ENCODE assay signal across 22 cellular contexts in the genomic region with DNA sequence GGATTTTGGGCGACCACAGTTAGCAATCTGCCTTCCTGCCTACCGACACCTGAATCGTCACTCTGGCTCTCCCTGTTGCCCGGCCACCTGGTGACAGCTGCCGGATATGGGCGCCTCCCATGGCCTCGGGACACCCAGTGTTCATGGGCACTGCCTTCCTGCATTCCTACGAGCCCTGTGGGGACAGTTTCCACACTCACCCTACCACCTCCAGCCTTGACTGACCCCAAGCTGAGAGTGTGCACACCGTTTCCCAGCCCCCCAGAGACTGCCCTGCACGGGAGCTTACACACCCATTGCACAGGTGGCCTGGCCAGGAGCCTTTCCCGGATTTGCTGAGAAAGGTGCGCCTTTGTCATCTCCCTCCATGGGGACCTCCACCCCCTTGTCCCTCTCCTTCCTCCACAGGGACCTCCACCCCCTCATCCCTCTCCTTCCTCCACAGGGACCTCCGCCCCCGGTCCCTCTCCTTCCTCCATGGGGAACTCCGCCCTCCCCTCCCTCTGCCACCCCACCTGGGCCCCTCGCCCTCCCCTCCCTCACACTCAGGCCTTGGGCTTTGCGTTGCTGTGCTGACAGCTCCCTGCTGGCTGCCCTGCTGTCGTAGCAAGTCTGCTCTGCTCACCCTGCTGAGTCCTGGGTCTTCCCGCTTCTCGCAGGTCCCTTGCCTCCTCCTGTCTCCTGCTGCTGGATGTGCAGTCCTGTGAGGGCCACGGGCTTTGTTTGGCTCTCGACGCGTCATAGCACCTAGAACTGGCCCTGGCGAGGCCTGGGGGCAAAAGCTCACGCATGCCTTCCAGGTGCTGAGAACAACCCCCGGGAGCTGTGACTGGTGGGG. TPM values are rescaled to one million over a fixed set of nuclear protein-coding genes. Genes with fewer than 3 reads are reported as not detected.
DNase-seq lines count a peak whose midpoint lies in the region; TF ChIP-seq lines count a peak whose summit lies in the region.
"Had no signal": no experiment of that assay in that cellular context is flagged by ENCODE, and none has a peak within 500 bp of the region (broad histone marks: within the 10 kb centered on the region; RNA-seq: fewer than 3 reads in every experiment).

No MANE protein-coding gene starts in this region.

- H3K27ac ChIP-seq in coronary artery (no peak overlapping the region), RWPE1 (no peak overlapping the region), thyroid gland (no peak overlapping the region)
- H3K27ac ChIP-seq: psoas muscle, tibial nerve had no signal

- DNase-seq in activated CD4-positive, alpha-beta memory T cell treated with anti-CD3 and anti-CD28 coated beads, Interleukin-2, amount 10 ng/mL, durations not matched to agents 7 days and 5 days: peak; percentile 8
- DNase-seq in activated CD4-positive, alpha-beta memory T cell treated with anti-CD3 and anti-CD28 coated beads for 36 hours: no peak
- DNase-seq in H7 (peak; percentile 83), coronary artery (ENCODE audit: low spot score) (peak; percentile 58), osteocyte (ENCODE audit: extremely low spot score, unreplicated experiment) (peak; percentile 81), RWPE1 (ENCODE audit: low spot score) (no peak), thyroid gland (no peak)
- DNase-seq in stimulated activated CD4-positive, alpha-beta T cell treated with anti-CD3 and anti-CD28 coated beads, Interleukin-1b, Interleukin-23, amount 100 ng/mL, for 48 hours: no peak
- DNase-seq: activated B cell treated with CpG ODN at 0.5 μM for 24 hours; activated gamma-delta T cell treated with Interleukin-2 at 50 U/mL for 16 hours; amygdala; CD4-positive, CD25-positive, alpha-beta regulatory T cell; DND-41; NCI-H1417 treated with DMSO at 0.1 percent for 48 hours; NCI-H446; T-helper 17 cell had no signal

- no peak for TF ChIP-seq POLR2A in thyroid gland (IDR thresholded peaks at IDR 0.05)

- no peaks in the 10 kb centered on the region for H3K4me1 ChIP-seq in thyroid gland
- H3K4me1 ChIP-seq: psoas muscle, tibial nerve had no signal

- POLR2A ChIA-PET in activated CD4-positive, alpha-beta memory T cell treated with anti-CD3 and anti-CD28 coated beads, Interleukin-2, amount 10 ng/mL, durations not matched to agents 7 days and 5 days (lab: Charles Lee): no interaction called here
- POLR2A ChIA-PET in activated CD4-positive, alpha-beta memory T cell treated with anti-CD3 and anti-CD28 coated beads for 36 hours (lab: Charles Lee): no interaction called here
- POLR2A ChIA-PET in RWPE1 (lab: Yijun Ruan, JAX; ENCODE audit: low non-redundant PET): no interaction called here

- no peak for TF ChIP-seq CTCF in coronary artery (IDR thresholded peaks at IDR 0.05)
- no peak for TF ChIP-seq CTCF in osteocyte (IDR thresholded peaks at IDR 0.05)
- no peak for TF ChIP-seq CTCF in RWPE1 (conservative IDR thresholded peaks at IDR 0.05; ENCODE audit: low read depth)
- TF ChIP-seq CTCF in thyroid gland (IDR thresholded peaks at IDR 0.05): no peak

- no peak overlapping the region for H3K27ac Mint-ChIP-seq in activated CD4-positive, alpha-beta memory T cell treated with anti-CD3 and anti-CD28 coated beads, Interleukin-2, amount 10 ng/mL, durations not matched to agents 7 days and 5 days
- H3K27ac Mint-ChIP-seq in activated CD4-positive, alpha-beta memory T cell treated with anti-CD3 and anti-CD28 coated beads for 36 hours: no peak overlapping the region
- no peak overlapping the region for H3K27ac Mint-ChIP-seq in osteocyte (ENCODE audit: unreplicated experiment)
- H3K27ac Mint-ChIP-seq: activated B cell treated with CpG ODN at 0.5 μM for 24 hours; CD4-positive, CD25-positive, alpha-beta regulatory T cell; mesothelial cell of epicardium; nephron; stimulated activated effector memory CD8-positive, alpha-beta T cell treated with anti-CD3 and anti-CD28 coated beads, Interleukin-12 subunit alpha, Interleukin-12 subunit beta, amount 100 ng/mL, for 72 hours; T-helper 17 cell had no signal

- CTCF ChIA-PET in activated CD4-positive, alpha-beta memory T cell treated with anti-CD3 and anti-CD28 coated beads, Interleukin-2, amount 10 ng/mL, durations not matched to agents 7 days and 5 days (lab: Charles Lee): no interaction called here
- CTCF ChIA-PET in activated CD4-positive, alpha-beta memory T cell treated with anti-CD3 and anti-CD28 coated beads for 36 hours (lab: Charles Lee): no interaction called here
- CTCF ChIA-PET in RWPE1 (lab: Yijun Ruan, JAX): interaction anchor here (0.6 kb wide), 1 partner anchor 247 kb away, joined by 4 read pairs; no protein-coding TSS in a partner anchor

- no peaks in the 10 kb centered on the region for H3K9me3 Mint-ChIP-seq in activated CD4-positive, alpha-beta memory T cell treated with anti-CD3 and anti-CD28 coated beads, Interleukin-2, amount 10 ng/mL, durations not matched to agents 7 days and 5 days
- no peaks in the 10 kb centered on the region for H3K9me3 Mint-ChIP-seq in activated CD4-positive, alpha-beta memory T cell treated with anti-CD3 and anti-CD28 coated beads for 36 hours
- no peaks in the 10 kb centered on the region for H3K9me3 Mint-ChIP-seq in osteocyte (ENCODE audit: unreplicated experiment)
- H3K9me3 Mint-ChIP-seq: activated B cell treated with CpG ODN at 0.5 μM for 24 hours; CD4-positive, CD25-positive, alpha-beta regulatory T cell; central memory CD8-positive, alpha-beta T cell; mesothelial cell of epicardium; nephron; stimulated activated effector memory CD8-positive, alpha-beta T cell treated with anti-CD3 and anti-CD28 coated beads, Interleukin-12 subunit alpha, Interleukin-12 subunit beta, amount 100 ng/mL, for 72 hours had no signal

- 51 to 52% methylated on average over 24 to 27 of the region's 27 CpGs for WGBS in thyroid gland, 2 donors

- H3K36me3 Mint-ChIP-seq in activated CD4-positive, alpha-beta memory T cell treated with anti-CD3 and anti-CD28 coated beads, Interleukin-2, amount 10 ng/mL, durations not matched to agents 7 days and 5 days (ENCODE audit: low read depth): no peaks in the 10 kb centered on the region
- H3K36me3 Mint-ChIP-seq in activated CD4-positive, alpha-beta memory T cell treated with anti-CD3 and anti-CD28 coated beads for 36 hours: no peaks in the 10 kb centered on the region
- H3K36me3 Mint-ChIP-seq in osteocyte (ENCODE audit: unreplicated experiment): no peaks in the 10 kb centered on the region
- H3K36me3 Mint-ChIP-seq: CD4-positive, CD25-positive, alpha-beta regulatory T cell; mesothelial cell of epicardium; stimulated activated effector memory CD8-positive, alpha-beta T cell treated with anti-CD3 and anti-CD28 coated beads, Interleukin-12 subunit alpha, Interleukin-12 subunit beta, amount 100 ng/mL, for 72 hours had no signal

- no peaks in the 10 kb centered on the region for H3K4me1 Mint-ChIP-seq in activated CD4-positive, alpha-beta memory T cell treated with anti-CD3 and anti-CD28 coated beads, Interleukin-2, amount 10 ng/mL, durations not matched to agents 7 days and 5 days
- no peaks in the 10 kb centered on the region for H3K4me1 Mint-ChIP-seq in activated CD4-positive, alpha-beta memory T cell treated with anti-CD3 and anti-CD28 coated beads for 36 hours (ENCODE audit: low read depth)
- H3K4me1 Mint-ChIP-seq in osteocyte (ENCODE audit: unreplicated experiment): no peaks in the 10 kb centered on the region
- H3K4me1 Mint-ChIP-seq: activated B cell treated with CpG ODN at 0.5 μM for 24 hours; CD4-positive, CD25-positive, alpha-beta regulatory T cell; central memory CD8-positive, alpha-beta T cell; mesothelial cell of epicardium; stimulated activated effector memory CD8-positive, alpha-beta T cell treated with anti-CD3 and anti-CD28 coated beads, Interleukin-12 subunit alpha, Interleukin-12 subunit beta, amount 100 ng/mL, for 72 hours had no signal

- no peak overlapping the region for H3K4me3 ChIP-seq in H7 (ENCODE audit: insufficient read depth, low read depth, low read length)
- no peak overlapping the region for H3K4me3 ChIP-seq in coronary artery
- H3K4me3 ChIP-seq in thyroid gland (replicated peaks in 1 of 3): no peak overlapping the region
- H3K4me3 ChIP-seq: psoas muscle, tibial nerve had no signal

- intact Hi-C loops in activated CD4-positive, alpha-beta memory T cell treated with anti-CD3 and anti-CD28 coated beads for 36 hours (cut with micrococcal nuclease): no loop called here
- intact Hi-C loops in thyroid gland (cut with DNase I): no loop called here

- peaks cover 2% of the 10 kb centered on the region for H3K27me3 Mint-ChIP-seq in activated CD4-positive, alpha-beta memory T cell treated with anti-CD3 and anti-CD28 coated beads, Interleukin-2, amount 10 ng/mL, durations not matched to agents 7 days and 5 days
- peaks cover 6% of the 10 kb centered on the region for H3K27me3 Mint-ChIP-seq in activated CD4-positive, alpha-beta memory T cell treated with anti-CD3 and anti-CD28 coated beads for 36 hours
- no peaks in the 10 kb centered on the region for H3K27me3 Mint-ChIP-seq in osteocyte (ENCODE audit: unreplicated experiment)

- H3K27me3 ChIP-seq in H7 (ENCODE audit: control insufficient read depth, insufficient read depth, low read length): no peaks in the 10 kb centered on the region
- H3K27me3 ChIP-seq in thyroid gland: no peaks in the 10 kb centered on the region
- H3K27me3 ChIP-seq: tibial nerve had no signal

- H3K36me3 ChIP-seq in H7 (replicated peaks; ENCODE audit: control insufficient read depth, insufficient read depth, low read length) (no peaks in the 10 kb centered on the region), thyroid gland (no peaks in the 10 kb centered on the region)
- H3K36me3 ChIP-seq: tibial nerve had no signal

- H3K4me3 Mint-ChIP-seq in activated CD4-positive, alpha-beta memory T cell treated with anti-CD3 and anti-CD28 coated beads, Interleukin-2, amount 10 ng/mL, durations not matched to agents 7 days and 5 days: no peak overlapping the region
- H3K4me3 Mint-ChIP-seq in activated CD4-positive, alpha-beta memory T cell treated with anti-CD3 and anti-CD28 coated beads for 36 hours: no peak overlapping the region
- H3K4me3 Mint-ChIP-seq in osteocyte (ENCODE audit: unreplicated experiment): no peak overlapping the region
- H3K4me3 Mint-ChIP-seq: activated B cell treated with CpG ODN at 0.5 μM for 24 hours; CD4-positive, CD25-positive, alpha-beta regulatory T cell; central memory CD8-positive, alpha-beta T cell; mesothelial cell of epicardium; nephron; stimulated activated effector memory CD8-positive, alpha-beta T cell treated with anti-CD3 and anti-CD28 coated beads, Interleukin-12 subunit alpha, Interleukin-12 subunit beta, amount 100 ng/mL, for 72 hours; T-helper 17 cell had no signal

- H3K9me3 ChIP-seq in thyroid gland: no peaks in the 10 kb centered on the region
- H3K9me3 ChIP-seq: psoas muscle had no signal

RNA-seq across cellular contexts. Expression of a gene that starts 48.4 kb away (rescaled TPM):
- 10 to 100 TPM; 44.5 to 44.8 TPM for total RNA-seq in activated CD4-positive, alpha-beta memory T cell treated with anti-CD3 and anti-CD28 coated beads, Interleukin-2, amount 10 ng/mL, durations not matched to agents 7 days and 5 days
- total RNA-seq in activated CD4-positive, alpha-beta memory T cell treated with anti-CD3 and anti-CD28 coated beads for 36 hours: 10 to 100 TPM; 60.8 to 64.7 TPM
- total RNA-seq in H7 (2014; rRNA removed; shearing (Covaris generic)): 49.4 and 83.8 TPM in 2 replicates
- total RNA-seq in osteocyte (44.0 and 51.9 TPM in 2 replicates), thyroid gland (10 to 100 TPM; 10.4 to 41.7 (median 33.6) TPM)

RNA-seq across cellular contexts. Expression of a gene that starts 50.0 kb away (rescaled TPM):
- total RNA-seq in activated CD4-positive, alpha-beta memory T cell treated with anti-CD3 and anti-CD28 coated beads, Interleukin-2, amount 10 ng/mL, durations not matched to agents 7 days and 5 days: 10 to 100 TPM; 25.4 to 29.2 TPM
- total RNA-seq in activated CD4-positive, alpha-beta memory T cell treated with anti-CD3 and anti-CD28 coated beads for 36 hours: 10 to 100 TPM; 38.9 to 39.5 TPM
- 35.2 and 51.9 TPM in 2 replicates for total RNA-seq in H7 (2014; rRNA removed; shearing (Covaris generic))
- total RNA-seq in osteocyte (31.7 and 35.1 TPM in 2 replicates), thyroid gland (100 to 1,000 TPM in 1 of 4 donors, 10 to 100 TPM in 3; 35.8 to 127 (median 54.4) TPM)

Comparison
In these comparisons a context has a peak if more than half of its experiments do, and no peak if none do; other contexts are left out.
1. DNase-seq: peak in activated CD4-positive, alpha-beta memory T cell treated with anti-CD3 and anti-CD28 coated beads, Interleukin-2, amount 10 ng/mL, durations not matched to agents 7 days and 5 days (single experiment), H7 (single experiment), coronary artery (single experiment) and osteocyte (single experiment); none in activated CD4-positive, alpha-beta memory T cell treated with anti-CD3 and anti-CD28 coated beads for 36 hours (single experiment), RWPE1 (single experiment), thyroid gland (0 of 2) and stimulated activated CD4-positive, alpha-beta T cell treated with anti-CD3 and anti-CD28 coated beads, Interleukin-1b, Interleukin-23, amount 100 ng/mL, for 48 hours (single experiment).